In the genomic region with DNA sequence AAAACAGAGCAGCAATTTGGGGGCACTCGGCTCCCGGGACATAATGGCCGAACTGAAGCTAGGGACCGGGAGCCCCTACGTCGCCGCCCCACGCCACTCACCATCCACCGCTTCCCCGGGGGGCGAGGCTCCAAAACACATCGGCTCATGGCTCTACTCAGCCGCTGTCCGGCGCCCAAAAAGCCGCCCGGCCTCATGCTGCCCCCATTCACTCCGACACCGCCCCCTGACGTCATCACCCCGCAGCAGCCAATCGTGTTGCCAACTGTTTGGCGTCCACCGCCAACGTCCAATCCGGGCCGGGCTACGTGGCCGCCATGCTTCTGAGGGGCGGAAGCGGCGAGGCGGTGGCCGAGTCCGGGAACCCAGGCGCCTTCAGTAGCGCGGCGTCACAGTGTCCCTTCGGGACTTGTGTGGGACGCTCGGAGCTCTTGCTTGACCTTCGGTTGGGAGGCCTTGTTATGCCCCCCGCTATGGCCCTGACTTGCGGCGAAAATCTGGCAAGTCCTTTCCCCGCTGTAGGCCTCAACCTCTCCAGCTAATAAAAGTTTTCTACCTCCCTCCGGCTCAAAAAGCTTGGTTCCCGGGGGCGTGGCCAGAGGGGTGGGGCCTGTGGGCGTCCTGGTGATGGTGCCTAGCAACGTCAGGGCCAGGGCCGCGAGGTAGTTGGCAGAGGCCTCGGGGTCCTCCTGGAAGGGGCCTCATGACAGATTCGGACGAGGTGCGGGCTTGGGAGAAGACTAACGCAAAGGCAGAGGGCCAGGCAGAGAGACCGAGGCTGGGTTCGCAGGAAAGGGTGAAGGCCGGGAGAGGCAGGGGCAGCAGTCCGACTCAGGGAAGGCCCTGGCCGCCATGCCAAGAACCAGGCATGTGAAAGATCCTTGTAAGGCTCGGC, we compare ENCODE assay signal across 1 cellular context.
TF ChIP-seq lines count a peak whose summit lies in the region.

A gene with protein sequence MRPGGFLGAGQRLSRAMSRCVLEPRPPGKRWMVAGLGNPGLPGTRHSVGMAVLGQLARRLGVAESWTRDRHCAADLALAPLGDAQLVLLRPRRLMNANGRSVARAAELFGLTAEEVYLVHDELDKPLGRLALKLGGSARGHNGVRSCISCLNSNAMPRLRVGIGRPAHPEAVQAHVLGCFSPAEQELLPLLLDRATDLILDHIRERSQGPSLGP (minus strand): TSS at position 221 of the 895 bp plus-strand sequence. CDS start 24 bp downstream, at position 197.
Gene TTC16, plus strand, starts transcription at position 637 of the 895 bp plus-strand sequence. Its CDS starts 67 bp downstream, at position 704.

TF ChIP-seq in HEK293, 187 proteins besides CTCF, POLR2A, EP300 and RAD21 (continued from another document and continues in another):
- no peak for TF ChIP-seq HIC1 (tag by site-specific recombination; IDR thresholded peaks at IDR 0.05)
- no peak for TF ChIP-seq SALL2 (tag by site-specific recombination; IDR thresholded peaks at IDR 0.05; ENCODE audit: borderline replicate concordance)
- TF ChIP-seq KLF16 (tag by site-specific recombination; IDR thresholded peaks at IDR 0.05): 0 out of 2 replicates have a peak, but pooled peaks have one; percentile 72
- TF ChIP-seq ZNF610 (tag by site-specific recombination; IDR thresholded peaks at IDR 0.05; ENCODE audit: borderline replicate concordance): no peak
- TF ChIP-seq, protein P1, sequence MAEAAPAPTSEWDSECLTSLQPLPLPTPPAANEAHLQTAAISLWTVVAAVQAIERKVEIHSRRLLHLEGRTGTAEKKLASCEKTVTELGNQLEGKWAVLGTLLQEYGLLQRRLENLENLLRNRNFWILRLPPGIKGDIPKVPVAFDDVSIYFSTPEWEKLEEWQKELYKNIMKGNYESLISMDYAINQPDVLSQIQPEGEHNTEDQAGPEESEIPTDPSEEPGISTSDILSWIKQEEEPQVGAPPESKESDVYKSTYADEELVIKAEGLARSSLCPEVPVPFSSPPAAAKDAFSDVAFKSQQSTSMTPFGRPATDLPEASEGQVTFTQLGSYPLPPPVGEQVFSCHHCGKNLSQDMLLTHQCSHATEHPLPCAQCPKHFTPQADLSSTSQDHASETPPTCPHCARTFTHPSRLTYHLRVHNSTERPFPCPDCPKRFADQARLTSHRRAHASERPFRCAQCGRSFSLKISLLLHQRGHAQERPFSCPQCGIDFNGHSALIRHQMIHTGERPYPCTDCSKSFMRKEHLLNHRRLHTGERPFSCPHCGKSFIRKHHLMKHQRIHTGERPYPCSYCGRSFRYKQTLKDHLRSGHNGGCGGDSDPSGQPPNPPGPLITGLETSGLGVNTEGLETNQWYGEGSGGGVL (tag by site-specific recombination; IDR thresholded peaks at IDR 0.05): peak; percentile 6; the same call in 1 of the 2 replicates
- no peak for TF ChIP-seq ZFP41 (tag by site-specific recombination; IDR thresholded peaks at IDR 0.05; ENCODE audit: borderline replicate concordance)
- TF ChIP-seq ZBTB10 (tag by site-specific recombination; IDR thresholded peaks at IDR 0.05): 0 out of 2 replicates have a peak, but pooled peaks have one; percentile 20
- TF ChIP-seq ZNF341 (tag by site-specific recombination; IDR thresholded peaks at IDR 0.05; ENCODE audit: low read depth): peak; percentile 61
- 0 out of 2 replicates have a peak, but pooled peaks have one; percentile 49 for TF ChIP-seq ZSCAN30 (tag by site-specific recombination; IDR thresholded peaks at IDR 0.05)
- 0 out of 2 replicates have a peak, but pooled peaks have one; percentile 41 for TF ChIP-seq KLF7 (tag by site-specific recombination; IDR thresholded peaks at IDR 0.05; ENCODE audit: borderline replicate concordance)
- TF ChIP-seq ZNF274 (IDR thresholded peaks at IDR 0.05; ENCODE audit: low read length): no peak
- no peak for TF ChIP-seq ZNF274 (tag by site-specific recombination; IDR thresholded peaks at IDR 0.05; ENCODE audit: borderline replicate concordance)
- TF ChIP-seq GLIS1 (tag by site-specific recombination; IDR thresholded peaks at IDR 0.05): peak; percentile 8; the same call in 1 of the 2 replicates
- TF ChIP-seq, protein P2, sequence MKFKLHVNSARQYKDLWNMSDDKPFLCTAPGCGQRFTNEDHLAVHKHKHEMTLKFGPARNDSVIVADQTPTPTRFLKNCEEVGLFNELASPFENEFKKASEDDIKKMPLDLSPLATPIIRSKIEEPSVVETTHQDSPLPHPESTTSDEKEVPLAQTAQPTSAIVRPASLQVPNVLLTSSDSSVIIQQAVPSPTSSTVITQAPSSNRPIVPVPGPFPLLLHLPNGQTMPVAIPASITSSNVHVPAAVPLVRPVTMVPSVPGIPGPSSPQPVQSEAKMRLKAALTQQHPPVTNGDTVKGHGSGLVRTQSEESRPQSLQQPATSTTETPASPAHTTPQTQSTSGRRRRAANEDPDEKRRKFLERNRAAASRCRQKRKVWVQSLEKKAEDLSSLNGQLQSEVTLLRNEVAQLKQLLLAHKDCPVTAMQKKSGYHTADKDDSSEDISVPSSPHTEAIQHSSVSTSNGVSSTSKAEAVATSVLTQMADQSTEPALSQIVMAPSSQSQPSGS (tag by site-specific recombination; IDR thresholded peaks at IDR 0.05; ENCODE audit: low read depth): peak; percentile 99
- peak; percentile 87 for TF ChIP-seq YY2 (tag by site-specific recombination; IDR thresholded peaks at IDR 0.05)
- TF ChIP-seq ZBTB21 (tag by site-specific recombination; IDR thresholded peaks at IDR 0.05): peak; percentile 81
- no peak for TF ChIP-seq ZNF776 (tag by site-specific recombination; IDR thresholded peaks at IDR 0.05; ENCODE audit: borderline replicate concordance)
- TF ChIP-seq BCL11A (tag by site-specific recombination; IDR thresholded peaks at IDR 0.05; ENCODE audit: low read depth): 0 out of 2 replicates have a peak, but pooled peaks have one; percentile 9
- no peak for TF ChIP-seq HOXD13 (CRISPR knock-in tag; IDR thresholded peaks at IDR 0.05; ENCODE audit: borderline replicate concordance)
- TF ChIP-seq, protein P3, sequence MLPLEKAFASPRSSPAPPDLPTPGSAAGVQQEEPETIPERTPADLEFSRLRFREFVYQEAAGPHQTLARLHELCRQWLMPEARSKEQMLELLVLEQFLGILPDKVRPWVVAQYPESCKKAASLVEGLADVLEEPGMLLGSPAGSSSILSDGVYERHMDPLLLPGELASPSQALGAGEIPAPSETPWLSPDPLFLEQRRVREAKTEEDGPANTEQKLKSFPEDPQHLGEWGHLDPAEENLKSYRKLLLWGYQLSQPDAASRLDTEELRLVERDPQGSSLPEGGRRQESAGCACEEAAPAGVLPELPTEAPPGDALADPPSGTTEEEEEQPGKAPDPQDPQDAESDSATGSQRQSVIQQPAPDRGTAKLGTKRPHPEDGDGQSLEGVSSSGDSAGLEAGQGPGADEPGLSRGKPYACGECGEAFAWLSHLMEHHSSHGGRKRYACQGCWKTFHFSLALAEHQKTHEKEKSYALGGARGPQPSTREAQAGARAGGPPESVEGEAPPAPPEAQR (tag by site-specific recombination; IDR thresholded peaks at IDR 0.05): no peak
- peak; percentile 52 for TF ChIP-seq GLIS2 (tag by site-specific recombination; IDR thresholded peaks at IDR 0.05)
- TF ChIP-seq, protein P4, sequence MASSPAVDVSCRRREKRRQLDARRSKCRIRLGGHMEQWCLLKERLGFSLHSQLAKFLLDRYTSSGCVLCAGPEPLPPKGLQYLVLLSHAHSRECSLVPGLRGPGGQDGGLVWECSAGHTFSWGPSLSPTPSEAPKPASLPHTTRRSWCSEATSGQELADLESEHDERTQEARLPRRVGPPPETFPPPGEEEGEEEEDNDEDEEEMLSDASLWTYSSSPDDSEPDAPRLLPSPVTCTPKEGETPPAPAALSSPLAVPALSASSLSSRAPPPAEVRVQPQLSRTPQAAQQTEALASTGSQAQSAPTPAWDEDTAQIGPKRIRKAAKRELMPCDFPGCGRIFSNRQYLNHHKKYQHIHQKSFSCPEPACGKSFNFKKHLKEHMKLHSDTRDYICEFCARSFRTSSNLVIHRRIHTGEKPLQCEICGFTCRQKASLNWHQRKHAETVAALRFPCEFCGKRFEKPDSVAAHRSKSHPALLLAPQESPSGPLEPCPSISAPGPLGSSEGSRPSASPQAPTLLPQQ (tag by site-specific recombination; IDR thresholded peaks at IDR 0.05): 0 out of 2 replicates have a peak, but pooled peaks have one; percentile 21
- no peak for TF ChIP-seq ZNF513 (tag by site-specific recombination; IDR thresholded peaks at IDR 0.05)
- no peak for TF ChIP-seq EGR2 (tag by site-specific recombination; IDR thresholded peaks at IDR 0.05; ENCODE audit: low read depth)
- TF ChIP-seq PATZ1 (tag by site-specific recombination; IDR thresholded peaks at IDR 0.05): peak; percentile 89
- TF ChIP-seq KLF9 (tag by site-specific recombination; IDR thresholded peaks at IDR 0.05; ENCODE audit: low read depth): peak; percentile 96
- TF ChIP-seq ZNF76 (tag by site-specific recombination; IDR thresholded peaks at IDR 0.05; ENCODE audit: borderline replicate concordance, low read depth): peak; percentile 83
- peak; percentile 91 for TF ChIP-seq YY1 (tag by site-specific recombination; IDR thresholded peaks at IDR 0.05)
- no peak for TF ChIP-seq SETDB1 (IDR thresholded peaks at IDR 0.05; ENCODE audit: insufficient read length, low read length)
